ENCODE assay signal across 8 cellular contexts in the genomic region with DNA sequence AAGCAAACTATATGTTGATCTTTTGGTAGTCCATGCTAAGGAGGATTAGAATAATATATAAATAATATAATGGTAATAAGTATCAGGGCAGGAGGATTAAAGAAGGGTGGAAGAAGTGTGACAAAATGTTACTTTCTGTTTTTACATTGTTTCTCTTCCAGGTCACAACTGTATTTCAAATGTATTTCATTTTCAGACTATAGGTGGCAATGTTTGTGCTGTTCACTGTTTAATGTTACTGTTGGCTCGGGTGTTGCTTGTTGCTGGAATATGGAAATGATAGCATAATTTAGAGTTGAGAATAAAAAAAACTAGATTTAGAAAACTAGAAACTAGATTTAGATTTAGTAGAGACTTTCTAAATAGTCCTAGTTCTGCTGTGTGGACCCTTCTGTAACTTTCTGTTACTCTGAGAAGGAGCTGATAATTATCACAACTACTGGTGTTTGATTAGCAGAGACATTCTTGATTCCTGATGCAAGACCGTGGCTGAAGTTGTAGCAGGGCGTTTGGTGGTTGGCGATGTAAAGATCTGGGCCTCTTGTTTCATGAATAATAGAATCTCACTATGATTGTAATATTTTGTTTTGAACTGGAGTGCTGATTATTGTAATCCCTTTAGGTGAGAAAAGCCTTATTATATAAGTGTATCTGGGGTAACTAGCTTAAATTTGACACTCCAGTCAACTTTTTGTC. TPM values are rescaled to one million over a fixed set of nuclear protein-coding genes. Genes with fewer than 3 reads are reported as not detected.
A peak's percentile ranks its signal among the peaks of the same experiment; 100 is the strongest.
DNase-seq lines count a peak whose midpoint lies in the region; ATAC-seq, FAIRE-seq and TF ChIP-seq lines count a peak whose summit lies in the region.

No MANE protein-coding gene starts in this region.

- H4K20me1 ChIP-seq in HepG2 (ENCODE audit: insufficient read depth, low read length), result peaks cover 47% of the 10 kb centered on the region

- peak overlapping the region; percentile 54; the same call in 1 of the 2 replicates for H3K9ac ChIP-seq in HepG2 (ENCODE audit: insufficient read depth, low read depth, low read length)

- H3K4me3 ChIP-seq in GM12864 (ENCODE audit: low read depth, low read length) (no peak overlapping the region), HepG2 (replicated peaks in 1 of 3; ENCODE audit: insufficient read depth in 1 of 3, low read depth in 2 of 3, low read length in 3 of 3) (peak overlapping the region; percentile 12 to 41 (median 36); a peak in 3 of 6 replicates)

- POLR2A ChIA-PET in HepG2 (lab: Yijun Ruan, JAX), result interaction anchor here (1.0 to 3.7 kb wide), 3 partner anchors 340 to 356 kb away, joined by 3 to 16 read pairs (median 6); no protein-coding TSS in a partner anchor

- peak overlapping the region; percentile 37 for H3K27ac ChIP-seq in HepG2 (ENCODE audit: extremely low read length, insufficient read depth, low read length)

- TSS peak; percentile 5 for BruUV-seq in HepG2 (replicated peaks; lab: Mats Ljungman, UMichigan)

- no peak for DNase-seq in GM12864 (ENCODE audit: low read depth)
- no peak for DNase-seq in T-helper 17 cell
- DNase-seq in HepG2 (ENCODE audit: low spot score), result no peak
- DNase-seq in NCI-H524 treated with DMSO at 0.1 percent for 48 hours (lab: John Stamatoyannopoulos, UW), result no peak
- no peak for DNase-seq in MV-4-11 (lab: John Stamatoyannopoulos, UW)
- no peak for DNase-seq in A172 (ENCODE audit: low spot score)
- DNase-seq in SHP77 treated with DMSO at 0.1 percent for 48 hours (lab: John Stamatoyannopoulos, UW), result no peak

- FAIRE-seq in HepG2 (lab: Jason Lieb, UNC), result peak; percentile 12

- peak; percentile 41 for TF ChIP-seq CTCF in GM12864 (IDR thresholded peaks at IDR 0.05; ENCODE audit: low read depth, low read length, missing control alignments)
- peak; percentile 37 for TF ChIP-seq CTCF in HepG2 (CRISPR knock-in tag; IDR thresholded peaks at IDR 0.05)

- WGBS in HepG2 (ENCODE audit: low lambda C conversion rate), result 46% methylated on average over 4 of the region's 4 CpGs

- H3K36me3 Mint-ChIP-seq in T-helper 17 cell (ENCODE audit: low read depth), result no peaks in the 10 kb centered on the region

- peaks cover 91% of the 10 kb centered on the region for H3K79me2 ChIP-seq in HepG2 (ENCODE audit: insufficient read depth, low read length)

- H3K4me1 ChIP-seq in HepG2 (ENCODE audit: insufficient read depth, low read length), result peaks cover 77% of the 10 kb centered on the region

- no peak overlapping the region for H3K4me3 Mint-ChIP-seq in T-helper 17 cell

- H3K36me3 ChIP-seq in HepG2 (replicated peaks in 1 of 2; ENCODE audit: control insufficient read depth in 1 of 2, insufficient read depth in 2 of 2, low read length in 2 of 2), result peaks cover 3 to 12% of the 10 kb centered on the region in 2 experiments; a peak in 3 of 5 replicates

- H3K9me3 ChIP-seq in T-helper 17 cell (ENCODE audit: control insufficient read depth, low read length, poor library complexity, severe bottlenecking) (no peaks in the 10 kb centered on the region), HepG2 (ENCODE audit: low read length) (no peaks in the 10 kb centered on the region)

- TF ChIP-seq EP300 in HepG2 (IDR thresholded peaks at IDR 0.05; ENCODE audit: low read depth in 2 of 2, low read length in 2 of 2) (no peak), HepG2 (CRISPR knock-in tag; IDR thresholded peaks at IDR 0.05; ENCODE audit: borderline replicate concordance) (no peak)

- peaks cover 2% of the 10 kb centered on the region for H3K4me1 Mint-ChIP-seq in T-helper 17 cell

- no peak overlapping the region for H2AFZ ChIP-seq in HepG2 (ENCODE audit: low read length)

- no peak for TF ChIP-seq RAD21 in HepG2 (CRISPR knock-in tag; IDR thresholded peaks at IDR 0.05)

- intact Hi-C loops in HepG2 (cut with micrococcal nuclease; ENCODE audit: unreplicated experiment), result no loop called here

- H3K27me3 ChIP-seq in HepG2 (ENCODE audit: control insufficient read depth in 1 of 2, insufficient read depth in 2 of 2, low read length in 2 of 2), result no peaks in the 10 kb centered on the region; a peak in 1 of 5 replicates

- ATAC-seq in HG02798 (IDR thresholded peaks at IDR 0.05; ENCODE audit: poor library complexity, unreplicated experiment), result peak; percentile 71
- no peak for ATAC-seq in T-helper 17 cell
- ATAC-seq in HepG2, result no peak

- H3K27me3 Mint-ChIP-seq in T-helper 17 cell, result peaks cover 20% of the 10 kb centered on the region

- H3K4me2 ChIP-seq in HepG2 (ENCODE audit: low read depth, low read length), result peak overlapping the region; percentile 88

- TF ChIP-seq POLR2A in HepG2 (IDR thresholded peaks at IDR 0.05; ENCODE audit: insufficient read depth in 1 of 2, low read depth in 2 of 2, low read length in 2 of 2), result no peak

- in situ Hi-C loops in HepG2 (cut with HindIII; ENCODE audit: extremely low pct_ligation_motif_present, low pct_unique_long_range_greater_than_20kb), result no loop called here

- peak overlapping the region; percentile 14 for H3K27ac Mint-ChIP-seq in T-helper 17 cell

- CTCF ChIA-PET in HepG2 (lab: Yijun Ruan, JAX; ENCODE audit: low intra/inter-chr PET ratio, low total read pairs), result interaction anchor here (1.7 kb wide), 1 partner anchor 442 kb away, joined by 4 read pairs; no protein-coding TSS in a partner anchor

TF ChIP-seq in HepG2, 621 proteins besides CTCF, POLR2A, EP300 and RAD21 (continues in another document):
- peak; percentile 22 for TF ChIP-seq AGO2 (optimal IDR thresholded peaks at IDR 0.05; ENCODE audit: low read depth, low read length)
- TF ChIP-seq TBX3 (IDR thresholded peaks at IDR 0.05; ENCODE audit: borderline replicate concordance), result peak; percentile 26; the same call in 1 of the 2 replicates
- peak; percentile 25; the same call in 1 of the 2 replicates for TF ChIP-seq GATAD2A (CRISPR knock-in tag; IDR thresholded peaks at IDR 0.05)
- 0 out of 2 replicates have a peak, but pooled peaks have one; percentile 25 for TF ChIP-seq MIXL1 (CRISPR knock-in tag; IDR thresholded peaks at IDR 0.05)
- no peak for TF ChIP-seq HOXA9 (CRISPR knock-in tag; IDR thresholded peaks at IDR 0.05; ENCODE audit: borderline replicate concordance)
- no peak for TF ChIP-seq TERF1 (CRISPR knock-in tag; IDR thresholded peaks at IDR 0.05)
- no peak for TF ChIP-seq GLMP (CRISPR knock-in tag; IDR thresholded peaks at IDR 0.05; ENCODE audit: borderline replicate concordance)

RNA-seq across cellular contexts. Expression of gene NEDD4L, which starts 7.9 kb away (rescaled TPM):
- total RNA-seq in T-helper 17 cell (10 to 100 TPM in 1 of 2 donors, 1 to 10 TPM in 1; 9.8 to 22.4 TPM), HepG2 (2016; rRNA removed; fragmentation: Illumina TruSeq; extraction: Trizol) (155 and 168 TPM in 2 replicates)
- total RNA-seq in HepG2 (2016; cell fraction: cytosol; rRNA removed; fragmentation: Illumina TruSeq; extraction: Trizol; ENCODE audit: low read depth), result 227 and 244 TPM in 2 replicates
- total RNA-seq in HepG2 (2016; cell fraction: insoluble cytoplasmic fraction; rRNA removed; fragmentation: Illumina TruSeq; extraction: Trizol), result 149 and 168 TPM in 2 replicates
- total RNA-seq in HepG2 (2016; cell fraction: membrane; rRNA removed; fragmentation: Illumina TruSeq; extraction: Trizol), result 283 and 312 TPM in 2 replicates
- total RNA-seq in HepG2 (2016; cell fraction: nucleus; rRNA removed; fragmentation: Illumina TruSeq; extraction: Trizol), result 149 and 177 TPM in 2 replicates
- polyA plus RNA-seq in HepG2 (2011; rRNA removed), result 390 and 395 TPM in 2 replicates
- polyA plus RNA-seq in HepG2 (2011; cell fraction: cytosol; rRNA removed), result 327 and 388 TPM in 2 replicates
- 350 and 369 TPM in 2 replicates for polyA plus RNA-seq in HepG2 (2011; cell fraction: nucleus; rRNA removed)
- 315 and 342 TPM in 2 replicates for polyA plus RNA-seq in HepG2 (2012)
- 321 and 361 TPM in 2 replicates for polyA plus RNA-seq in HepG2 (2016; cell fraction: cytosol; fragmentation: Illumina TruSeq; extraction: Trizol; ENCODE audit: low read depth)
- 177 and 180 TPM in 2 replicates for polyA plus RNA-seq in HepG2 (2016; cell fraction: insoluble cytoplasmic fraction; fragmentation: Illumina TruSeq; extraction: Trizol; ENCODE audit: low read depth)
- polyA plus RNA-seq in HepG2 (2016; cell fraction: membrane; fragmentation: Illumina TruSeq; extraction: Trizol; ENCODE audit: low read depth), result 294 and 314 TPM in 2 replicates
- polyA plus RNA-seq in HepG2 (2016; cell fraction: nucleus; fragmentation: Illumina TruSeq; extraction: Trizol; ENCODE audit: insufficient read depth, low read depth), result 244 and 256 TPM in 2 replicates
- polyA minus RNA-seq in HepG2 (2011; rRNA and poly(A)+ RNA removed; ENCODE audit: low replicate concordance), result 51.4 and 283 TPM in 2 replicates
- 167 and 173 TPM in 2 replicates for polyA minus RNA-seq in HepG2 (2011; cell fraction: cytosol; rRNA and poly(A)+ RNA removed)
- polyA minus RNA-seq in HepG2 (2011; cell fraction: nucleus; rRNA and poly(A)+ RNA removed), result 477 and 524 TPM in 2 replicates
- total RNA-seq in A172 (2014; rRNA removed; shearing (Covaris generic)), result 8.1 and 16.8 TPM in 2 replicates
